ENCODE assay signal across 12 cellular contexts in the genomic region with DNA sequence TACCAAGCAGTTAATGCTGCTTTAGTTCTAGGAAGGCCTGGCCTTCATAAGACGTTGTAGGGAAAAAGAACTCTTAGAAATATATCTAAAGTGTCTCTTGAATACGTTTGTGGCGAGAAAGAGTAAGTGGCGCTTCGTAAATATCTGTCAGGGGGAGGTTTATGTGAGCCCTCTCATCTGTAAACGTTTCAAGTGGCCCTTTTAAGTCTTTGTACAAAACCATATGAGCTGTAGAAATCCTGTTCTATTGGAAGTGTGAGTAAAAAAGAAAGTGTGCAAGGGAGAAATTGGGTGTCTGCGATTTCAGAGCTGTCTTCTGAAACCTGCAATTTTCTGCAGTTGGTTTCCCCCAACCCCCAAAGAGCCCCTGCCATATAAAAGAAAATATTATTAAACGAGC. TPM values are rescaled to one million over a fixed set of nuclear protein-coding genes. Genes with fewer than 3 reads are reported as not detected.
DNase-seq lines count a peak whose midpoint lies in the region; ATAC-seq and TF ChIP-seq lines count a peak whose summit lies in the region.
"Had no signal": no experiment of that assay in that cellular context is flagged by ENCODE, and none has a peak within 500 bp of the region (broad histone marks: within the 10 kb centered on the region; RNA-seq: fewer than 3 reads in every experiment).

No MANE protein-coding gene starts in this region.

- intact Hi-C loops in testis (cut with DNase I; ENCODE audit: low total_unique reads) (no loop called here), Right ventricle myocardium inferior (cut with DNase I) (no loop called here)

- no peaks in the 10 kb centered on the region for H3K36me3 Mint-ChIP-seq in WTC11

- H3K27ac ChIP-seq in iPS-18a (ENCODE audit: low read length) (no peak overlapping the region), testis (peak overlapping the region; percentile 80 to 90)

- TF ChIP-seq POLR2A in testis (IDR thresholded peaks at IDR 0.05) = no peak

- peaks cover 2% of the 10 kb centered on the region for H3K4me1 ChIP-seq in iPS-18a (ENCODE audit: control insufficient read depth, low read depth, low read length)
- no peaks in the 10 kb centered on the region for H3K4me1 ChIP-seq in testis

- ATAC-seq in HG02852 (IDR thresholded peaks at IDR 0.05; ENCODE audit: unreplicated experiment) (peak; percentile 53), WTC11 (no peak), Right ventricle myocardium inferior (no peak)
- ATAC-seq: activated CD4-positive, alpha-beta T cell treated with anti-CD3 and anti-CD28 coated beads for 36 hours; GM12878 had no signal

- peaks cover 11% of the 10 kb centered on the region for H3K4me1 Mint-ChIP-seq in WTC11

- peak overlapping the region; percentile 81 for H3K4me3 Mint-ChIP-seq in WTC11

- TF ChIP-seq CTCF in WTC11 (IDR thresholded peaks at IDR 0.05) (no peak), testis (IDR thresholded peaks at IDR 0.05) (no peak), GM20000 (IDR thresholded peaks at IDR 0.05; ENCODE audit: extremely low read depth, missing control alignments) (no peak)

- CTCF ChIA-PET in WTC11 (lab: Charles Lee) = interaction anchor here (1.5 to 2.3 kb wide), 3 partner anchors 8 to 37 kb away, joined by 7 to 17 read pairs (median 10); a partner anchor contains a TSS

- no peaks in the 10 kb centered on the region for H3K9me3 Mint-ChIP-seq in WTC11

- peaks cover 38% of the 10 kb centered on the region for H3K27me3 ChIP-seq in iPS-18a (ENCODE audit: control insufficient read depth, insufficient read depth, low read length)
- no peaks in the 10 kb centered on the region for H3K27me3 ChIP-seq in testis

- no peaks in the 10 kb centered on the region for H3K9me3 ChIP-seq in iPS-18a (ENCODE audit: control insufficient read depth, low read depth, low read length)
- H3K9me3 ChIP-seq in testis = no peaks in the 10 kb centered on the region

- no peak overlapping the region for H3K27ac Mint-ChIP-seq in WTC11
- H3K27ac Mint-ChIP-seq: activated CD4-positive, alpha-beta T cell treated with anti-CD3 and anti-CD28 coated beads for 36 hours had no signal

- POLR2A ChIA-PET in WTC11 (lab: Charles Lee) = no interaction called here

- no peak overlapping the region for H3K9ac ChIP-seq in iPS-18a (ENCODE audit: low read length)

- H3K4me3 ChIP-seq in iPS-18a (ENCODE audit: low read length) = peak overlapping the region; percentile 68
- H3K4me3 ChIP-seq in testis = peak overlapping the region; percentile 44 to 81
- H3K4me3 ChIP-seq: GM12878 had no signal

- DNase-seq in WTC11 (ENCODE audit: low spot score) = no peak
- DNase-seq in testis = no peak
- DNase-seq in Right ventricle myocardium inferior (ENCODE audit: missing footprints) = no peak
- no peak for DNase-seq in GM20000 (ENCODE audit: low spot score)
- no peak for DNase-seq in NCI-H1105 treated with DMSO at 0.1 percent for 48 hours (lab: John Stamatoyannopoulos, UW)
- DNase-seq: cortex of kidney; stimulated activated CD4-positive, alpha-beta T cell treated with anti-CD3 and anti-CD28 coated beads, Interleukin-2, amount 100 ng/mL, for 48 hours; stimulated activated naive CD4-positive, alpha-beta T cell treated with Interleukin-2 at 50 U/mL for 16 hours had no signal

- H3K27me3 Mint-ChIP-seq in WTC11 (ENCODE audit: low read depth) = peaks cover 39% of the 10 kb centered on the region

- 31 to 47% methylated on average over 8 of the region's 8 CpGs for WGBS in testis, 2 donors

- H3K36me3 ChIP-seq in iPS-18a (ENCODE audit: control insufficient read depth, low read depth, low read length) (no peaks in the 10 kb centered on the region), testis (ENCODE audit: low read depth, missing control alignments) (no peaks in the 10 kb centered on the region)

TF ChIP-seq in WTC11, 78 proteins besides CTCF, POLR2A, EP300 and RAD21 (continues in another document):
- TF ChIP-seq, protein P1, sequence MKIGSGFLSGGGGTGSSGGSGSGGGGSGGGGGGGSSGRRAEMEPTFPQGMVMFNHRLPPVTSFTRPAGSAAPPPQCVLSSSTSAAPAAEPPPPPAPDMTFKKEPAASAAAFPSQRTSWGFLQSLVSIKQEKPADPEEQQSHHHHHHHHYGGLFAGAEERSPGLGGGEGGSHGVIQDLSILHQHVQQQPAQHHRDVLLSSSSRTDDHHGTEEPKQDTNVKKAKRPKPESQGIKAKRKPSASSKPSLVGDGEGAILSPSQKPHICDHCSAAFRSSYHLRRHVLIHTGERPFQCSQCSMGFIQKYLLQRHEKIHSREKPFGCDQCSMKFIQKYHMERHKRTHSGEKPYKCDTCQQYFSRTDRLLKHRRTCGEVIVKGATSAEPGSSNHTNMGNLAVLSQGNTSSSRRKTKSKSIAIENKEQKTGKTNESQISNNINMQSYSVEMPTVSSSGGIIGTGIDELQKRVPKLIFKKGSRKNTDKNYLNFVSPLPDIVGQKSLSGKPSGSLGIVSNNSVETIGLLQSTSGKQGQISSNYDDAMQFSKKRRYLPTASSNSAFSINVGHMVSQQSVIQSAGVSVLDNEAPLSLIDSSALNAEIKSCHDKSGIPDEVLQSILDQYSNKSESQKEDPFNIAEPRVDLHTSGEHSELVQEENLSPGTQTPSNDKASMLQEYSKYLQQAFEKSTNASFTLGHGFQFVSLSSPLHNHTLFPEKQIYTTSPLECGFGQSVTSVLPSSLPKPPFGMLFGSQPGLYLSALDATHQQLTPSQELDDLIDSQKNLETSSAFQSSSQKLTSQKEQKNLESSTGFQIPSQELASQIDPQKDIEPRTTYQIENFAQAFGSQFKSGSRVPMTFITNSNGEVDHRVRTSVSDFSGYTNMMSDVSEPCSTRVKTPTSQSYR (CRISPR knock-in tag; IDR thresholded peaks at IDR 0.05) = no peak
- TF ChIP-seq, protein P2, sequence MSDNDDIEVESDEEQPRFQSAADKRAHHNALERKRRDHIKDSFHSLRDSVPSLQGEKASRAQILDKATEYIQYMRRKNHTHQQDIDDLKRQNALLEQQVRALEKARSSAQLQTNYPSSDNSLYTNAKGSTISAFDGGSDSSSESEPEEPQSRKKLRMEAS (CRISPR knock-in tag; IDR thresholded peaks at IDR 0.05) = no peak
- TF ChIP-seq ZNF416 (CRISPR knock-in tag; IDR thresholded peaks at IDR 0.05) (no peak), MYBL2 (CRISPR knock-in tag; IDR thresholded peaks at IDR 0.05) (no peak), HMGA2 (CRISPR knock-in tag; IDR thresholded peaks at IDR 0.05) (no peak), NFYB (CRISPR knock-in tag; conservative IDR thresholded peaks at IDR 0.05; ENCODE audit: low read depth) (no peak), TP53 (CRISPR knock-in tag; IDR thresholded peaks at IDR 0.05) (no peak), ETV6 (CRISPR knock-in tag; IDR thresholded peaks at IDR 0.05) (no peak), JUN (CRISPR knock-in tag; IDR thresholded peaks at IDR 0.05) (no peak), CREB1 (CRISPR knock-in tag; IDR thresholded peaks at IDR 0.05) (no peak), ZNF232 (CRISPR knock-in tag; IDR thresholded peaks at IDR 0.05) (no peak), FOXP1 (CRISPR knock-in tag; IDR thresholded peaks at IDR 0.05; ENCODE audit: borderline replicate concordance) (no peak), ATF1 (CRISPR knock-in tag; IDR thresholded peaks at IDR 0.05) (no peak)
- TF ChIP-seq, protein P3, sequence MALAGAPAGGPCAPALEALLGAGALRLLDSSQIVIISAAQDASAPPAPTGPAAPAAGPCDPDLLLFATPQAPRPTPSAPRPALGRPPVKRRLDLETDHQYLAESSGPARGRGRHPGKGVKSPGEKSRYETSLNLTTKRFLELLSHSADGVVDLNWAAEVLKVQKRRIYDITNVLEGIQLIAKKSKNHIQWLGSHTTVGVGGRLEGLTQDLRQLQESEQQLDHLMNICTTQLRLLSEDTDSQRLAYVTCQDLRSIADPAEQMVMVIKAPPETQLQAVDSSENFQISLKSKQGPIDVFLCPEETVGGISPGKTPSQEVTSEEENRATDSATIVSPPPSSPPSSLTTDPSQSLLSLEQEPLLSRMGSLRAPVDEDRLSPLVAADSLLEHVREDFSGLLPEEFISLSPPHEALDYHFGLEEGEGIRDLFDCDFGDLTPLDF (CRISPR knock-in tag; IDR thresholded peaks at IDR 0.05) = no peak
- TF ChIP-seq, protein P4, sequence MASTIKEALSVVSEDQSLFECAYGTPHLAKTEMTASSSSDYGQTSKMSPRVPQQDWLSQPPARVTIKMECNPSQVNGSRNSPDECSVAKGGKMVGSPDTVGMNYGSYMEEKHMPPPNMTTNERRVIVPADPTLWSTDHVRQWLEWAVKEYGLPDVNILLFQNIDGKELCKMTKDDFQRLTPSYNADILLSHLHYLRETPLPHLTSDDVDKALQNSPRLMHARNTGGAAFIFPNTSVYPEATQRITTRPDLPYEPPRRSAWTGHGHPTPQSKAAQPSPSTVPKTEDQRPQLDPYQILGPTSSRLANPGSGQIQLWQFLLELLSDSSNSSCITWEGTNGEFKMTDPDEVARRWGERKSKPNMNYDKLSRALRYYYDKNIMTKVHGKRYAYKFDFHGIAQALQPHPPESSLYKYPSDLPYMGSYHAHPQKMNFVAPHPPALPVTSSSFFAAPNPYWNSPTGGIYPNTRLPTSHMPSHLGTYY (CRISPR knock-in tag; IDR thresholded peaks at IDR 0.05) = no peak
- TF ChIP-seq, protein P5, sequence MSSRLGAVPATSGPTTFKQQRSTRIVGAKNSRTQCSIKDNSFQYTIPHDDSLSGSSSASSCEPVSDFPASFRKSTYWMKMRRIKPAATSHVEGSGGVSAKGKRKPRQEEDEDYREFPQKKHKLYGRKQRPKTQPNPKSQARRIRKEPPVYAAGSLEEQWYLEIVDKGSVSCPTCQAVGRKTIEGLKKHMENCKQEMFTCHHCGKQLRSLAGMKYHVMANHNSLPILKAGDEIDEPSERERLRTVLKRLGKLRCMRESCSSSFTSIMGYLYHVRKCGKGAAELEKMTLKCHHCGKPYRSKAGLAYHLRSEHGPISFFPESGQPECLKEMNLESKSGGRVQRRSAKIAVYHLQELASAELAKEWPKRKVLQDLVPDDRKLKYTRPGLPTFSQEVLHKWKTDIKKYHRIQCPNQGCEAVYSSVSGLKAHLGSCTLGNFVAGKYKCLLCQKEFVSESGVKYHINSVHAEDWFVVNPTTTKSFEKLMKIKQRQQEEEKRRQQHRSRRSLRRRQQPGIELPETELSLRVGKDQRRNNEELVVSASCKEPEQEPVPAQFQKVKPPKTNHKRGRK (CRISPR knock-in tag; IDR thresholded peaks at IDR 0.05; ENCODE audit: borderline replicate concordance) = no peak
- TF ChIP-seq, protein P6, sequence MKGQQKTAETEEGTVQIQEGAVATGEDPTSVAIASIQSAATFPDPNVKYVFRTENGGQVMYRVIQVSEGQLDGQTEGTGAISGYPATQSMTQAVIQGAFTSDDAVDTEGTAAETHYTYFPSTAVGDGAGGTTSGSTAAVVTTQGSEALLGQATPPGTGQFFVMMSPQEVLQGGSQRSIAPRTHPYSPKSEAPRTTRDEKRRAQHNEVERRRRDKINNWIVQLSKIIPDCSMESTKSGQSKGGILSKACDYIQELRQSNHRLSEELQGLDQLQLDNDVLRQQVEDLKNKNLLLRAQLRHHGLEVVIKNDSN (CRISPR knock-in tag; IDR thresholded peaks at IDR 0.05) = no peak

RNA-seq across cellular contexts. Expression of a gene that starts 8.6 kb away (rescaled TPM):
- total RNA-seq in WTC11 (2021) (15.0 to 18.6 TPM (median 17.9 TPM) in 3 replicates), testis (10 to 100 TPM; 27.3 to 41.6 TPM), Right ventricle myocardium inferior (4.1 TPM)
- polyA plus RNA-seq in testis (ENCODE audit: insufficient read depth, low read depth, low replicate concordance) = 8.0 TPM
